In genomic region chr2:240568678-240569522, GRCh38 we compare ENCODE assay signal across 8 cellular contexts. TPM values are rescaled to one million over a fixed set of nuclear protein-coding genes. Genes with fewer than 3 reads are reported as not detected.
DNase-seq lines count a peak whose midpoint lies in the region; TF ChIP-seq lines count a peak whose summit lies in the region.

No MANE protein-coding gene starts in this region.

- no peaks in the 10 kb centered on the region for H3K9me3 ChIP-seq in mononuclear cell (ENCODE audit: low read depth, low read length)
- H3K9me3 ChIP-seq in testis: no peaks in the 10 kb centered on the region

- peak overlapping the region; percentile 59 to 79 for H3K27ac ChIP-seq in testis

- no peaks in the 10 kb centered on the region for H3K27me3 ChIP-seq in mononuclear cell (ENCODE audit: insufficient read depth, low read length)
- H3K27me3 ChIP-seq in testis: no peaks in the 10 kb centered on the region

- WGBS in testis, 2 donors: 3% methylated on average over 50 of the region's 93 CpGs; no CpG with 5 or more reads in 1 of the 2 donors

- peak overlapping the region; percentile 70 for H3K4me3 ChIP-seq in epithelial cell of proximal tubule (ENCODE audit: low read depth, low read length)
- peak overlapping the region; percentile 57 for H3K4me3 ChIP-seq in mononuclear cell (ENCODE audit: low read length)
- peak overlapping the region; percentile 63 to 70 for H3K4me3 ChIP-seq in testis

- no peaks in the 10 kb centered on the region for H3K36me3 ChIP-seq in testis (ENCODE audit: low read depth, missing control alignments)

- TF ChIP-seq CTCF in epithelial cell of proximal tubule (conservative IDR thresholded peaks at IDR 0.05; ENCODE audit: low read depth, low read length): no peak
- no peak for TF ChIP-seq CTCF in testis (IDR thresholded peaks at IDR 0.05)

- H3K4me1 ChIP-seq in mononuclear cell (ENCODE audit: insufficient read depth, low read length) (peaks cover 70% of the 10 kb centered on the region), testis (peaks cover 39% of the 10 kb centered on the region)

- intact Hi-C loops in testis (cut with DNase I; ENCODE audit: low total_unique reads): no loop called here

- DNase-seq in DMS 273 (lab: John Stamatoyannopoulos, UW; ENCODE audit: unreplicated experiment): peak; percentile 86
- no peak for DNase-seq in DMS 273 treated with DMSO at 0.1 percent for 48 hours (lab: John Stamatoyannopoulos, UW)
- DNase-seq in HCEC 1CT: peak; percentile 73
- DNase-seq in NCI-H2171 (lab: John Stamatoyannopoulos, UW): peak; percentile 32
- peak; percentile 47 for DNase-seq in activated T-cell treated with anti-CD3 and anti-CD28 coated beads for 4 hours
- DNase-seq in epithelial cell of proximal tubule (ENCODE audit: low read depth): no peak
- DNase-seq in testis: peak; percentile 66

- TF ChIP-seq POLR2A in testis (IDR thresholded peaks at IDR 0.05): no peak

RNA-seq across cellular contexts. Expression of gene RNPEPL1, which starts 0.6 kb away (rescaled TPM):
- 31.2 and 53.4 TPM in 2 replicates for total RNA-seq in epithelial cell of proximal tubule
- total RNA-seq in mononuclear cell: 41.1 TPM
- total RNA-seq in testis: 10 to 100 TPM; 39.1 to 48.5 TPM
- 28.9 TPM for polyA plus RNA-seq in testis (ENCODE audit: insufficient read depth, low read depth, low replicate concordance)

RNA-seq across cellular contexts. Expression of gene DUSP28, which starts 8.7 kb away (rescaled TPM):
- total RNA-seq in epithelial cell of proximal tubule (2.0 and 6.3 TPM in 2 replicates), mononuclear cell (12.1 TPM), testis (10 to 100 TPM; 24.7 to 37.6 TPM)
- polyA plus RNA-seq in testis (ENCODE audit: insufficient read depth, low read depth, low replicate concordance): 19.3 TPM

RNA-seq across cellular contexts. Expression of gene ANKMY1, which starts 11.1 kb away (rescaled TPM):
- total RNA-seq in epithelial cell of proximal tubule (4.0 and 9.1 TPM in 2 replicates), mononuclear cell (24.1 TPM), testis (10 to 100 TPM; 57.3 to 75.7 TPM)
- 92.5 TPM for polyA plus RNA-seq in testis (ENCODE audit: insufficient read depth, low read depth, low replicate concordance)

RNA-seq across cellular contexts. Expression of gene CAPN10, which starts 17.6 kb away (rescaled TPM):
- total RNA-seq in epithelial cell of proximal tubule: 25.2 and 31.9 TPM in 2 replicates
- total RNA-seq in mononuclear cell: 18.2 TPM
- total RNA-seq in testis: 100 to 1,000 TPM in 1 of 2 donors, 10 to 100 TPM in 1; 66.5 to 104 TPM
- 29.8 TPM for polyA plus RNA-seq in testis (ENCODE audit: insufficient read depth, low read depth, low replicate concordance)

RNA-seq across cellular contexts. Expression of gene GPR35, which starts 56.4 kb away (rescaled TPM):
- total RNA-seq in epithelial cell of proximal tubule: not detected in 2 replicates
- 40.8 TPM for total RNA-seq in mononuclear cell
- 10 to 100 TPM in 1 of 2 donors, 1 to 10 TPM in 1; 9.5 to 11.5 TPM for total RNA-seq in testis
- 3.1 TPM for polyA plus RNA-seq in testis (ENCODE audit: insufficient read depth, low read depth, low replicate concordance)

Comparison
In these comparisons a context has a peak if more than half of its experiments do, and no peak if none do; other contexts are left out.
1. DNase-seq: peak in DMS 273 (single experiment), HCEC 1CT (single experiment), NCI-H2171 (single experiment), activated T-cell treated with anti-CD3 and anti-CD28 coated beads for 4 hours (single experiment) and testis (single experiment); none in DMS 273 treated with DMSO at 0.1 percent for 48 hours (single experiment) and epithelial cell of proximal tubule (single experiment).
2. Peak in every context shown above with its lines, with median percentiles within 50 percentile points of each other: H3K4me3 ChIP-seq.